10 cellular contexts compared by ENCODE assay signal in genomic region chr19:18300930-18301717, GRCh38. TPM values are rescaled to one million over a fixed set of nuclear protein-coding genes. Genes with fewer than 3 reads are reported as not detected.
DNase-seq lines count a peak whose midpoint lies in the region; TF ChIP-seq lines count a peak whose summit lies in the region.
"Had no signal": no experiment of that assay in that cellular context is flagged by ENCODE, and none has a peak within 500 bp of the region (broad histone marks: within the 10 kb centered on the region; RNA-seq: fewer than 3 reads in every experiment).

No MANE protein-coding gene starts in this region.

- H3K4me1 Mint-ChIP-seq in CD4-positive, alpha-beta memory T cell = peaks cover 7 to 39% (median 21%) of the 10 kb centered on the region in 4 donors
- H3K4me1 Mint-ChIP-seq in osteocyte (ENCODE audit: unreplicated experiment) = peaks cover 40% of the 10 kb centered on the region
- H3K4me1 Mint-ChIP-seq in endothelial cell (ENCODE audit: unreplicated experiment) = peaks cover 20% of the 10 kb centered on the region

- peaks cover 0 to 15% of the 10 kb centered on the region in 2 donors for H3K36me3 Mint-ChIP-seq in CD4-positive, alpha-beta memory T cell
- no peaks in the 10 kb centered on the region for H3K36me3 Mint-ChIP-seq in osteocyte (ENCODE audit: unreplicated experiment)
- H3K36me3 Mint-ChIP-seq in endothelial cell (ENCODE audit: low read depth, unreplicated experiment) = no peaks in the 10 kb centered on the region

- POLR2A ChIA-PET in CD4-positive, alpha-beta memory T cell (lab: Charles Lee; ENCODE audit: partially characterized antibody) = interaction anchor here (1.5 to 10.4 kb wide), 3 partner anchors 17 to 20 kb away, joined by 5 to 1055 read pairs (median 105); partner anchors contain the start of genes IQCN, JUND and LSM4
- POLR2A ChIA-PET in SK-N-SH (lab: Yijun Ruan, JAX) = interaction anchor here (1.4 kb wide), 1 partner anchor 8 kb away, joined by 3 read pairs; no protein-coding TSS in a partner anchor

- no peak overlapping the region for H3K4me3 Mint-ChIP-seq in CD4-positive, alpha-beta memory T cell
- H3K4me3 Mint-ChIP-seq in osteocyte (ENCODE audit: unreplicated experiment) (no peak overlapping the region), endothelial cell (ENCODE audit: unreplicated experiment) (no peak overlapping the region)

- H4K20me1 ChIP-seq in SK-N-SH (ENCODE audit: insufficient read depth) = no peaks in the 10 kb centered on the region

- H3K9me3 Mint-ChIP-seq in CD4-positive, alpha-beta memory T cell = no peaks in the 10 kb centered on the region
- H3K9me3 Mint-ChIP-seq in osteocyte (ENCODE audit: unreplicated experiment) = no peaks in the 10 kb centered on the region
- no peaks in the 10 kb centered on the region for H3K9me3 Mint-ChIP-seq in endothelial cell (ENCODE audit: unreplicated experiment)

- peak overlapping the region; percentile 29; the same call in 1 of the 2 replicates for H3K4me2 ChIP-seq in SK-N-SH

- no peaks in the 10 kb centered on the region for H3K9me3 ChIP-seq in CD4-positive, alpha-beta memory T cell (ENCODE audit: control insufficient read depth in 1 of 2, low read length in 2 of 2)
- H3K9me3 ChIP-seq in SK-N-SH = no peaks in the 10 kb centered on the region

- peak overlapping the region; percentile 72; the same call in 1 of the 2 replicates for H2AFZ ChIP-seq in SK-N-SH (ENCODE audit: low read depth)

- H3K9me2 ChIP-seq in SK-N-SH = no peaks in the 10 kb centered on the region

- peak overlapping the region; percentile 31 to 87 (median 75) for H3K27ac Mint-ChIP-seq in CD4-positive, alpha-beta memory T cell
- H3K27ac Mint-ChIP-seq in osteocyte (ENCODE audit: unreplicated experiment) (peak overlapping the region; percentile 47), endothelial cell (ENCODE audit: unreplicated experiment) (no peak overlapping the region)

- no peak overlapping the region for H3K4me3 ChIP-seq in CD4-positive, alpha-beta memory T cell (ENCODE audit: low read length in 2 of 2)
- no peak overlapping the region for H3K4me3 ChIP-seq in SK-N-SH (ENCODE audit: low read depth in 2 of 2, low read length in 1 of 2)

- H3F3A ChIP-seq in SK-N-SH (replicated peaks; ENCODE audit: insufficient read depth) = peaks cover 43% of the 10 kb centered on the region

- CTCF ChIA-PET in CD4-positive, alpha-beta memory T cell (lab: Charles Lee; ENCODE audit: partially characterized antibody) = interaction anchor here (1.1 to 6.7 kb wide), 3 partner anchors 9 to 21 kb away, joined by 3 to 118 read pairs (median 3); partner anchors contain the start of genes JUND and LSM4
- CTCF ChIA-PET in SK-N-SH (lab: Yijun Ruan, JAX) = interaction anchor here (0.6 to 5.1 kb wide), 5 partner anchors 14 to 27 kb away, joined by 3 to 69 read pairs (median 3); partner anchors contain the start of gene JUND

- TF ChIP-seq EP300 in SK-N-SH (IDR thresholded peaks at IDR 0.05; ENCODE audit: borderline replicate concordance in 1 of 2, low read depth in 1 of 2, low read length in 1 of 2) = no peak

- H3K27me3 ChIP-seq in CD4-positive, alpha-beta memory T cell (ENCODE audit: insufficient read depth, low read length) = no peaks in the 10 kb centered on the region
- no peaks in the 10 kb centered on the region for H3K27me3 ChIP-seq in SK-N-SH (ENCODE audit: insufficient read depth)

- H3K36me3 ChIP-seq in CD4-positive, alpha-beta memory T cell (ENCODE audit: insufficient read depth, low read length) = no peaks in the 10 kb centered on the region
- H3K36me3 ChIP-seq in SK-N-SH (replicated peaks in 1 of 2; ENCODE audit: control insufficient read depth in 1 of 2, insufficient read depth in 2 of 2, low read length in 1 of 2) = no peaks in the 10 kb centered on the region

- no peak for DNase-seq in CD4-positive, alpha-beta memory T cell
- DNase-seq in SK-N-SH (no peak), fibroblast of gingiva (ENCODE audit: low read depth) (peak; percentile 62), osteocyte (ENCODE audit: extremely low spot score, unreplicated experiment) (no peak), endothelial cell (ENCODE audit: low spot score) (no peak), DMS114 treated with DMSO at 0.1 percent for 48 hours (lab: John Stamatoyannopoulos, UW; ENCODE audit: unreplicated experiment) (no peak), NCI-H82 treated with DMSO at 0.1 percent for 48 hours (lab: John Stamatoyannopoulos, UW; ENCODE audit: unreplicated experiment) (no peak), DMS 273 treated with DMSO at 0.1 percent for 48 hours (lab: John Stamatoyannopoulos, UW) (no peak)
- DNase-seq: activated naive CD4-positive, alpha-beta T cell treated with Interleukin-2 at 50 U/mL for 16 hours; MM.1S had no signal

- no peak overlapping the region for H3K9ac ChIP-seq in SK-N-SH

- intact Hi-C loops in CD4-positive, alpha-beta memory T cell (cut with micrococcal nuclease) = no loop called here

- peak overlapping the region; percentile 47 for H3K27ac ChIP-seq in CD4-positive, alpha-beta memory T cell (ENCODE audit: low read depth, low read length)
- peak overlapping the region in 1 of 2 experiments; percentile 54; a peak in 1 of 4 replicates for H3K27ac ChIP-seq in SK-N-SH (ENCODE audit: low read depth in 2 of 2, low read length in 1 of 2)

- 33% methylated on average over 11 of the region's 18 CpGs for WGBS in SK-N-SH (ENCODE audit: low lambda C conversion rate)

- no peaks in the 10 kb centered on the region for H3K79me2 ChIP-seq in SK-N-SH (ENCODE audit: insufficient read depth)

- TF ChIP-seq CTCF in SK-N-SH (IDR thresholded peaks at IDR 0.05) = no peak
- no peak for TF ChIP-seq CTCF in osteocyte (IDR thresholded peaks at IDR 0.05)
- TF ChIP-seq CTCF in endothelial cell (IDR thresholded peaks at IDR 0.05; ENCODE audit: unreplicated experiment) = no peak

- no peak for TF ChIP-seq RAD21 in SK-N-SH (IDR thresholded peaks at IDR 0.05; ENCODE audit: low read length)

- H3K27me3 Mint-ChIP-seq in CD4-positive, alpha-beta memory T cell = no peaks in the 10 kb centered on the region
- no peaks in the 10 kb centered on the region for H3K27me3 Mint-ChIP-seq in osteocyte (ENCODE audit: unreplicated experiment)
- peaks cover 11% of the 10 kb centered on the region for H3K27me3 Mint-ChIP-seq in endothelial cell (ENCODE audit: unreplicated experiment)

- H3K4me1 ChIP-seq in CD4-positive, alpha-beta memory T cell (ENCODE audit: insufficient read depth, low read length) = peaks cover 44% of the 10 kb centered on the region
- peaks cover 25 to 32% of the 10 kb centered on the region in 2 experiments; a peak in 3 of 4 replicates for H3K4me1 ChIP-seq in SK-N-SH (ENCODE audit: control insufficient read depth in 1 of 2, insufficient read depth in 2 of 2, low read depth in 1 of 2, low read length in 1 of 2)

TF ChIP-seq in SK-N-SH, 30 proteins besides CTCF, POLR2A, EP300 and RAD21 (continues in another document):
- TF ChIP-seq JUND (IDR thresholded peaks at IDR 0.05) (no peak; the same call in 1 of the 2 replicates), ZBTB33 (IDR thresholded peaks at IDR 0.05; ENCODE audit: borderline replicate concordance, low read depth) (no peak), YY1 (IDR thresholded peaks at IDR 0.05; ENCODE audit: low read depth) (no peak), MAX (IDR thresholded peaks at IDR 0.05; ENCODE audit: low read depth) (no peak), NFIC (IDR thresholded peaks at IDR 0.05; ENCODE audit: borderline replicate concordance) (peak; percentile 67)

RNA-seq across cellular contexts. Expression of gene JUND, which starts 19.7 kb away (rescaled TPM):
- total RNA-seq in CD4-positive, alpha-beta memory T cell = 100 to 1,000 TPM; 163 TPM
- 100 to 1,000 TPM in 1 of 2 donors, 10 to 100 TPM in 1; 16.5 to 133 TPM for polyA plus RNA-seq in CD4-positive, alpha-beta memory T cell
- 92.5 and 115 TPM in 2 replicates for polyA plus RNA-seq in SK-N-SH (2012; rRNA removed)
- 55.4 and 101 TPM in 2 replicates for polyA plus RNA-seq in SK-N-SH (2012; cell fraction: cytosol; rRNA removed)
- 125 and 131 TPM in 2 replicates for polyA plus RNA-seq in SK-N-SH (2012; cell fraction: nucleus; rRNA removed)
- total RNA-seq in osteocyte = 203 and 241 TPM in 2 replicates
- total RNA-seq in endothelial cell (ENCODE audit: unreplicated experiment) = 129 TPM

RNA-seq across cellular contexts. Expression of gene LSM4, which starts 21.8 kb away (rescaled TPM):
- total RNA-seq in CD4-positive, alpha-beta memory T cell = 10 to 100 TPM; 64.2 to 65.0 TPM
- 100 to 1,000 TPM; 121 to 164 TPM for polyA plus RNA-seq in CD4-positive, alpha-beta memory T cell
- 235 and 277 TPM in 2 replicates for polyA plus RNA-seq in SK-N-SH (2012; rRNA removed)
- 193 and 249 TPM in 2 replicates for polyA plus RNA-seq in SK-N-SH (2012; cell fraction: cytosol; rRNA removed)
- polyA plus RNA-seq in SK-N-SH (2012; cell fraction: nucleus; rRNA removed) = 104 and 192 TPM in 2 replicates
- total RNA-seq in osteocyte (92.1 and 98.1 TPM in 2 replicates), endothelial cell (ENCODE audit: unreplicated experiment) (166 TPM)

RNA-seq across cellular contexts. Expression of gene IQCN, which starts 26.9 kb away (rescaled TPM):
- total RNA-seq in CD4-positive, alpha-beta memory T cell = 1 to 10 TPM; 5.5 to 5.8 TPM
- polyA plus RNA-seq in CD4-positive, alpha-beta memory T cell = 1 to 10 TPM in 1 of 2 donors, under 1 TPM in 1; 0.13 to 1.8 TPM
- 1.9 and 2.5 TPM in 2 replicates for polyA plus RNA-seq in SK-N-SH (2012; rRNA removed)
- polyA plus RNA-seq in SK-N-SH (2012; cell fraction: cytosol; rRNA removed) = 0.19 and 0.41 TPM in 2 replicates
- 16.0 and 19.5 TPM in 2 replicates for polyA plus RNA-seq in SK-N-SH (2012; cell fraction: nucleus; rRNA removed)
- total RNA-seq in osteocyte (6.9 and 10.4 TPM in 2 replicates), endothelial cell (ENCODE audit: unreplicated experiment) (1.2 TPM)

RNA-seq across cellular contexts. Expression of gene PGPEP1, which starts 39.3 kb away (rescaled TPM):
- total RNA-seq in CD4-positive, alpha-beta memory T cell = 10 to 100 TPM; 46.2 to 49.2 TPM
- polyA plus RNA-seq in CD4-positive, alpha-beta memory T cell = 1 to 10 TPM; 6.8 to 8.0 TPM
- polyA plus RNA-seq in SK-N-SH (2012; rRNA removed) = 13.8 and 13.9 TPM in 2 replicates
- 6.6 and 6.9 TPM in 2 replicates for polyA plus RNA-seq in SK-N-SH (2012; cell fraction: cytosol; rRNA removed)
- polyA plus RNA-seq in SK-N-SH (2012; cell fraction: nucleus; rRNA removed) = 29.5 and 30.2 TPM in 2 replicates
- total RNA-seq in osteocyte (36.1 and 38.5 TPM in 2 replicates), endothelial cell (ENCODE audit: unreplicated experiment) (32.1 TPM)
